ENCODE assay signal across 8 cellular contexts in genomic region chr7:139341058-139341775, GRCh38. TPM values are rescaled to one million over a fixed set of nuclear protein-coding genes. Genes with fewer than 3 reads are reported as not detected.
DNase-seq lines count a peak whose midpoint lies in the region; FAIRE-seq and TF ChIP-seq lines count a peak whose summit lies in the region.

A gene with protein sequence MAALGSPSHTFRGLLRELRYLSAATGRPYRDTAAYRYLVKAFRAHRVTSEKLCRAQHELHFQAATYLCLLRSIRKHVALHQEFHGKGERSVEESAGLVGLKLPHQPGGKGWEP (plus strand): TSS chr7:139341337. CDS start chr7:139341385, 48 bp downstream.

- peaks cover 8% of the 10 kb centered on the region for H3K9me3 ChIP-seq in HAP-1
- no peaks in the 10 kb centered on the region for H3K9me3 ChIP-seq in MG63
- H3K9me3 ChIP-seq in neutrophil = no peaks in the 10 kb centered on the region

- no peaks in the 10 kb centered on the region for H3K27me3 ChIP-seq in HAP-1 (ENCODE audit: low read depth)
- no peaks in the 10 kb centered on the region for H3K27me3 ChIP-seq in MG63
- no peaks in the 10 kb centered on the region for H3K27me3 ChIP-seq in neutrophil

- H3K36me3 ChIP-seq in HAP-1 (replicated peaks) = peaks cover 3% of the 10 kb centered on the region
- no peaks in the 10 kb centered on the region for H3K36me3 ChIP-seq in MG63
- H3K36me3 ChIP-seq in neutrophil = no peaks in the 10 kb centered on the region

- TF ChIP-seq CTCF in neutrophil (IDR thresholded peaks at IDR 0.05) (peak; percentile 61), subcutaneous adipose tissue (IDR thresholded peaks at IDR 0.05; ENCODE audit: low read depth) (no peak)

- no peak for FAIRE-seq in frontal cortex (lab: Jason Lieb, UNC)

- H3K27ac ChIP-seq in neutrophil = peak within 1 kb of the TSS; percentile 98

- peak; percentile 93 for DNase-seq in GM03348 (ENCODE audit: low spot score)
- peak; percentile 85 to 95 for DNase-seq in HAP-1 (ENCODE audit: low spot score in 2 of 2)
- peak; percentile 90 for DNase-seq in MG63
- DNase-seq in SIG-M5 (lab: John Stamatoyannopoulos, UW) = peak; percentile 74
- DNase-seq in activated naive CD4-positive, alpha-beta T cell (lab: John Stamatoyannopoulos, UW) = peak; percentile 66 to 79 (median 75)
- DNase-seq in frontal cortex (ENCODE audit: low spot score in 2 of 2) = peak; percentile 69 to 75

- in situ Hi-C loops in HAP-1 (cut with MboI; ENCODE audit: low sequenced_read_pairs) = no loop called here

- H3K4me1 ChIP-seq in HAP-1 (peaks cover 7% of the 10 kb centered on the region; the same call in 1 of the 2 replicates), neutrophil (ENCODE audit: control insufficient read depth in 1 of 2, insufficient read depth in 1 of 2, low read depth in 1 of 2, low read length in 1 of 2) (peaks cover 17 to 25% of the 10 kb centered on the region in 2 experiments)

- peak within 1 kb of the TSS; percentile 69 for H3K4me3 ChIP-seq in HAP-1
- peak within 1 kb of the TSS; percentile 78 for H3K4me3 ChIP-seq in MG63
- peak within 1 kb of the TSS; percentile 76 to 91 for H3K4me3 ChIP-seq in neutrophil (ENCODE audit: low read depth in 1 of 2, low read length in 1 of 2)

RNA-seq across cellular contexts. Expression of the gene that starts here (rescaled TPM):
- 0.25 and 17.0 TPM in 2 replicates for total RNA-seq in MG63 (2014; rRNA removed; shearing (Covaris generic); ENCODE audit: low replicate concordance)
- total RNA-seq in frontal cortex = 15.1 TPM
- 10 to 100 TPM in 3 of 4 donors, 1 to 10 TPM in 1; 7.8 to 22.3 (median 17.3) TPM for total RNA-seq in subcutaneous adipose tissue

Comparison
In these comparisons a context has a peak if more than half of its experiments do, and no peak if none do; other contexts are left out.
1. Peak in every context shown above with its lines: DNase-seq, H3K4me3 ChIP-seq and H3K27ac ChIP-seq.